9 cellular contexts compared by ENCODE assay signal in genomic region chr6:17589402-17590116, GRCh38. TPM values are rescaled to one million over a fixed set of nuclear protein-coding genes. Genes with fewer than 3 reads are reported as not detected.
DNase-seq lines count a peak whose midpoint lies in the region; ATAC-seq, FAIRE-seq and TF ChIP-seq lines count a peak whose summit lies in the region.
"Had no signal": no experiment of that assay in that cellular context is flagged by ENCODE, and none has a peak within 500 bp of the region (broad histone marks: within the 10 kb centered on the region; RNA-seq: fewer than 3 reads in every experiment).

No MANE protein-coding gene starts in this region.

- H3K27me3 ChIP-seq in bronchial epithelial cell (ENCODE audit: control insufficient read depth, insufficient read depth, low read length) (no peaks in the 10 kb centered on the region), trophoblast cell (ENCODE audit: insufficient read depth, low read length) (no peaks in the 10 kb centered on the region)

- no peak overlapping the region for H3K4me2 ChIP-seq in trophoblast cell (ENCODE audit: low read length)

- no peak overlapping the region for H3K4ac ChIP-seq in trophoblast cell (ENCODE audit: low read depth, low read length)

- no peaks in the 10 kb centered on the region for H3K9me3 ChIP-seq in trophoblast cell (ENCODE audit: insufficient read depth, low read depth, low read length)

- no peak overlapping the region for H4K12ac ChIP-seq in trophoblast cell (ENCODE audit: low read depth, low read length)

- no peaks in the 10 kb centered on the region for H3K79me2 ChIP-seq in trophoblast cell (ENCODE audit: control insufficient read depth, insufficient read depth, low read length, poor library complexity)

- FAIRE-seq in bronchial epithelial cell (lab: Jason Lieb, UNC): peak; percentile 91
- FAIRE-seq: G401.6 had no signal

- H2BK12ac ChIP-seq in trophoblast cell (ENCODE audit: low read length): no peak overlapping the region

- no peak for ATAC-seq in GM19324 (IDR thresholded peaks at IDR 0.05; ENCODE audit: low FRiP score, unreplicated experiment)

- no peak overlapping the region for H4K91ac ChIP-seq in trophoblast cell (ENCODE audit: low read depth, low read length)

- H3K4me3 ChIP-seq in bronchial epithelial cell (ENCODE audit: low read depth, low read length): no peak overlapping the region
- no peak overlapping the region for H3K4me3 ChIP-seq in trophoblast cell (ENCODE audit: low read depth, low read length)

- TF ChIP-seq CTCF in bronchial epithelial cell (IDR thresholded peaks at IDR 0.05; ENCODE audit: insufficient read depth, low read length, severe bottlenecking): peak; percentile 23
- TF ChIP-seq CTCF in GM13976 (IDR thresholded peaks at IDR 0.05; ENCODE audit: borderline replicate concordance, control extremely low read depth, extremely low read depth, insufficient read depth, missing control alignments): no peak

- no peak overlapping the region for H3K27ac ChIP-seq in trophoblast cell (ENCODE audit: low read depth, low read length)

- no peak overlapping the region for H3K9ac ChIP-seq in trophoblast cell (ENCODE audit: low read length)

- no peak overlapping the region for H4K8ac ChIP-seq in trophoblast cell (ENCODE audit: low read depth, low read length)

- no peak overlapping the region for H2AFZ ChIP-seq in trophoblast cell (ENCODE audit: insufficient read depth, low read length, poor library complexity)

- no peak overlapping the region for H2BK120ac ChIP-seq in trophoblast cell (ENCODE audit: insufficient read depth, low read length, poor library complexity)

- WGBS in trophoblast cell (ENCODE audit: extremely low coverage, insufficient coverage, insufficient read length): no CpG with 5 or more reads among the region's 5 CpGs

- peaks cover 0 to 2% of the 10 kb centered on the region in 2 experiments for H3K4me1 ChIP-seq in trophoblast cell (ENCODE audit: control insufficient read depth in 1 of 2, insufficient read depth in 2 of 2, low read length in 2 of 2)

- in situ Hi-C loops in GM13976 (cut with MboI; ENCODE audit: low sequenced_read_pairs, unreplicated experiment): loop anchor here (10.0 kb wide), 1 partner anchor 435 kb away; no protein-coding TSS in a partner anchor

- H3K36me3 ChIP-seq in bronchial epithelial cell (ENCODE audit: control insufficient read depth, insufficient read depth, low read length) (no peaks in the 10 kb centered on the region), trophoblast cell (ENCODE audit: control insufficient read depth in 1 of 2, insufficient read depth in 2 of 2, low read length in 2 of 2) (no peaks in the 10 kb centered on the region)

- no peak overlapping the region for H2BK5ac ChIP-seq in trophoblast cell (ENCODE audit: low read depth, low read length, poor library complexity)

- no peak overlapping the region for H2AK5ac ChIP-seq in trophoblast cell (ENCODE audit: low read length)

- no peaks in the 10 kb centered on the region for H3K79me1 ChIP-seq in trophoblast cell (ENCODE audit: low read length)

- peak; percentile 19 for DNase-seq in activated CD4-positive, alpha-beta T cell treated with anti-CD3 and anti-CD28 coated beads for 48 hours
- DNase-seq in activated CD4-positive, alpha-beta T cell treated with anti-CD3 and anti-CD28 coated beads, Interleukin-2, amount 50 U/mL, for 4 hours: no peak
- DNase-seq in HT-29 (ENCODE audit: low spot score): peak; percentile 76
- DNase-seq in bronchial epithelial cell (ENCODE audit: low read depth): peak; percentile 96
- DNase-seq in trophoblast cell: peak; percentile 97 to 99
- DNase-seq in GM13976 (ENCODE audit: low spot score): no peak
- DNase-seq in NCI-H2081 treated with DMSO at 0.1 percent for 48 hours (lab: John Stamatoyannopoulos, UW): no peak

- no peak overlapping the region for H3K14ac ChIP-seq in trophoblast cell (ENCODE audit: low read length)

- no peak overlapping the region for H3K18ac ChIP-seq in trophoblast cell (ENCODE audit: low read length)

- H3K23ac ChIP-seq in trophoblast cell (ENCODE audit: low read length): no peak overlapping the region

RNA-seq across cellular contexts. Expression of gene FAM8A1, which starts 10.5 kb away (rescaled TPM):
- 9.4 and 9.9 TPM in 2 replicates for total RNA-seq in HT-29 (2014; rRNA removed; shearing (Covaris generic))
- 6.3 and 9.6 TPM in 2 replicates for total RNA-seq in bronchial epithelial cell
- 10.1 and 10.3 TPM in 2 replicates for polyA plus RNA-seq in trophoblast cell (2013)

Comparison
In these comparisons a context has a peak if more than half of its experiments do, and no peak if none do; other contexts are left out.
1. DNase-seq: peak in activated CD4-positive, alpha-beta T cell treated with anti-CD3 and anti-CD28 coated beads for 48 hours (single experiment), HT-29 (single experiment), bronchial epithelial cell (single experiment) and trophoblast cell (2 of 2); none in activated CD4-positive, alpha-beta T cell treated with anti-CD3 and anti-CD28 coated beads, Interleukin-2, amount 50 U/mL, for 4 hours (0 of 2), GM13976 (single experiment) and NCI-H2081 treated with DMSO at 0.1 percent for 48 hours (single experiment).